ENCODE assay signal across 20 cellular contexts in genomic region chr1:226525750-226526149, GRCh38. TPM values are rescaled to one million over a fixed set of nuclear protein-coding genes. Genes with fewer than 3 reads are reported as not detected.
"Had no signal": no experiment of that assay in that cellular context is flagged by ENCODE, and none has a peak within 500 bp of the region (broad histone marks: within the 10 kb centered on the region; RNA-seq: fewer than 3 reads in every experiment).

No MANE protein-coding gene starts in this region.

- DNase-seq: activated CD4-positive, alpha-beta T cell treated with anti-CD3 and anti-CD28 coated beads for 36 hours; activated CD4-positive, alpha-beta T cell treated with anti-CD3 and anti-CD28 coated beads, Interleukin-2, amount 50 U/mL, for 48 hours; activated gamma-delta T cell treated with Interleukin-2 at 50 U/mL for 16 hours; activated T-cell treated with anti-CD3 and anti-CD28 coated beads for 4 hours; amniotic stem cell; effector memory CD8-positive, alpha-beta T cell; heart left ventricle; mesendoderm; naive thymus-derived CD4-positive, alpha-beta T cell; ovary; right lobe of liver; stimulated activated CD8-positive, alpha-beta memory T cell treated with anti-CD3 and anti-CD28 coated beads, Interleukin-4, amount 100 ng/mL, for 48 hours; stimulated activated naive CD4-positive, alpha-beta T cell had no signal

- H3K4me3 ChIP-seq: cardiac muscle cell, gastroesophageal sphincter, heart left ventricle, ovary, right lobe of liver, tibial nerve had no signal

- ATAC-seq: activated CD4-positive, alpha-beta T cell treated with anti-CD3 and anti-CD28 coated beads for 36 hours; activated naive CD4-positive, alpha-beta T cell treated with anti-CD3 and anti-CD28 coated beads, Interleukin-2, amount 50 U/mL, for 72 hours; effector memory CD8-positive, alpha-beta T cell; gastroesophageal sphincter; heart left ventricle; naive thymus-derived CD4-positive, alpha-beta T cell; right lobe of liver had no signal

RNA-seq across cellular contexts. Expression of gene STUM, which starts 22.8 kb away (rescaled TPM):
- total RNA-seq: activated CD4-positive, alpha-beta T cell treated with anti-CD3 and anti-CD28 coated beads for 36 hours; activated naive CD4-positive, alpha-beta T cell treated with anti-CD3 and anti-CD28 coated beads, Interleukin-2, amount 50 U/mL, for 72 hours; activated T-helper 1 cell treated with anti-CD3 and anti-CD28 coated beads, Interleukin-12 subunit alpha, Interleukin-12 subunit beta, Interleukin-2, Interleukin-4 antibody, amounts not matched to agents 30 ng/mL and 10 ng/mL and 1 ng/mL, durations not matched to agents 14 hours and 24 hours and 36 hours; fibroblast of lung; naive thymus-derived CD4-positive, alpha-beta T cell; pulmonary artery endothelial cell had no signal
